In the genomic region with DNA sequence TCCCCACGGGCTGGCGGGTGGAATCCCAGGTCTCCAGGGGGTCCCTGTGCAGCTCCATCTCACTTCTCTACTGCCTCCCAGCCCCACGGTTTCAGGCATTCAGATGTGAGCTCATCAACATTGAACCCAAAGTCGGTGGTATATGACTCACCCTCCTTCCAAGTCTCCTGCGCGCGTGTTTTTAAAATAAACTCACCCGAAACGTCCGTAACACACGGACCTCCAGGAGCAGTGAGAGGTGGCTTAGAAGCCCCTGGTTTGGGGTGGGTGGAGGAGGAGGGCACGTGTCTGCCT, we compare ENCODE assay signal across 16 cellular contexts. TPM values are rescaled to one million over a fixed set of nuclear protein-coding genes. Genes with fewer than 3 reads are reported as not detected.
"Had no signal": no experiment of that assay in that cellular context is flagged by ENCODE, and none has a peak within 500 bp of the region (broad histone marks: within the 10 kb centered on the region; RNA-seq: fewer than 3 reads in every experiment).

No MANE protein-coding gene starts in this region.

- H3K27ac ChIP-seq: lower lobe of right lung, prostate gland, upper lobe of left lung had no signal

- H3K27me3 ChIP-seq: upper lobe of left lung had no signal

- H3K4me1 ChIP-seq: lower lobe of right lung, prostate gland had no signal

- H3K4me3 ChIP-seq: lower lobe of right lung, prostate gland, upper lobe of left lung had no signal

- DNase-seq: activated B cell treated with CpG ODN at 0.5 μM for 24 hours; activated CD4-positive, alpha-beta T cell treated with anti-CD3 and anti-CD28 coated beads for 48 hours; activated naive CD4-positive, alpha-beta T cell; foreskin melanocyte; left colon; lower lobe of right lung; nephron progenitor cell; small intestine; stimulated activated naive CD8-positive, alpha-beta T cell treated with anti-CD3 and anti-CD28 coated beads, Interleukin-15, Interleukin-2, amounts not matched to agents 100 U/mL and 50 U/mL, for 24 hours had no signal

- H3K9me3 ChIP-seq: lower lobe of right lung, prostate gland, upper lobe of left lung had no signal

- FAIRE-seq: colon, islet of Langerhans, small intestine, TTC549 had no signal

- ATAC-seq: left colon; lower lobe of right lung; right cardiac atrium; stimulated activated naive CD8-positive, alpha-beta T cell treated with anti-CD3 and anti-CD28 coated beads, Interleukin-15, Interleukin-2, amounts not matched to agents 100 U/mL and 50 U/mL, for 24 hours had no signal

RNA-seq across cellular contexts. Expression of a gene that starts 56.8 kb away (rescaled TPM):
- total RNA-seq: activated B cell treated with CpG ODN at 0.5 μM for 24 hours; T-helper 2 cell treated with Interferon-gamma antibody and Interleukin-4, amounts not matched to agents 100 ng/mL and 5 ng/mL, for 36 hours had no signal
